17 cellular contexts compared by ENCODE assay signal in the genomic region with DNA sequence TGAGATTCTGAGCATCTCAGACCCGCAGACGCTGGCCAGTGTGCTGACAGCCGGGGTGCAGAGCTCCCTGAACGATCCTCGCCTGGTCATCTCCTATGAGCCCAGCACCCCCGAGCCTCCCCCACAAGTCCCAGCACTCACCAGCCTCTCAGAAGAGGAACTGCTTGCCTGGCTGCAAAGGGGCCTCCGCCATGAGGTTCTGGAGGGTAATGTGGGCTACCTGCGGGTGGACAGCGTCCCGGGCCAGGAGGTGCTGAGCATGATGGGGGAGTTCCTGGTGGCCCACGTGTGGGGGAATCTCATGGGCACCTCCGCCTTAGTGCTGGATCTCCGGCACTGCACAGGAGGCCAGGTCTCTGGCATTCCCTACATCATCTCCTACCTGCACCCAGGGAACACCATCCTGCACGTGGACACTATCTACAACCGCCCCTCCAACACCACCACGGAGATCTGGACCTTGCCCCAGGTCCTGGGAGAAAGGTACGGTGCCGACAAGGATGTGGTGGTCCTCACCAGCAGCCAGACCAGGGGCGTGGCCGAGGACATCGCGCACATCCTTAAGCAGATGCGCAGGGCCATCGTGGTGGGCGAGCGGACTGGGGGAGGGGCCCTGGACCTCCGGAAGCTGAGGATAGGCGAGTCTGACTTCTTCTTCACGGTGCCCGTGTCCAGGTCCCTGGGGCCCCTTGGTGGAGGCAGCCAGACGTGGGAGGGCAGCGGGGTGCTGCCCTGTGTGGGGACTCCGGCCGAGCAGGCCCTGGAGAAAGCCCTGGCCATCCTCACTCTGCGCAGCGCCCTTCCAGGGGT. TPM values are rescaled to one million over a fixed set of nuclear protein-coding genes. Genes with fewer than 3 reads are reported as not detected.
DNase-seq lines count a peak whose midpoint lies in the region; ATAC-seq and TF ChIP-seq lines count a peak whose summit lies in the region.
"Had no signal": no experiment of that assay in that cellular context is flagged by ENCODE, and none has a peak within 500 bp of the region (broad histone marks: within the 10 kb centered on the region; RNA-seq: fewer than 3 reads in every experiment).

No MANE protein-coding gene starts in this region.

- H3K14ac ChIP-seq in neuronal stem cell (ENCODE audit: low read length): no peak overlapping the region

- H4K91ac ChIP-seq in neuronal stem cell (ENCODE audit: low read depth, low read length, poor library complexity): no peak overlapping the region

- H3K36me3 Mint-ChIP-seq in chondrocyte (ENCODE audit: low read depth): no peaks in the 10 kb centered on the region
- H3K36me3 Mint-ChIP-seq: CD8-positive, alpha-beta memory T cell had no signal

- DNase-seq in cardiac septum (ENCODE audit: low spot score) (peak; percentile 67), right atrium auricular region (ENCODE audit: low spot score) (no peak), chondrocyte (ENCODE audit: low spot score) (peak; percentile 81), neuronal stem cell (ENCODE audit: low spot score) (no peak), aorta (peak; percentile 42 to 69), UCSD-AML1 (lab: John Stamatoyannopoulos, UW; ENCODE audit: unreplicated experiment) (no peak), iPS-NIHi11 (ENCODE audit: low spot score) (no peak)
- DNase-seq: CD8-positive, alpha-beta memory T cell; DND-41; GDM1; GOT3; H9 had no signal

- H2AK5ac ChIP-seq in neuronal stem cell (ENCODE audit: low read depth, low read length): no peak overlapping the region

- no peaks in the 10 kb centered on the region for H3K9me3 Mint-ChIP-seq in chondrocyte (ENCODE audit: low read depth)
- H3K9me3 Mint-ChIP-seq: CD8-positive, alpha-beta memory T cell; H9 had no signal

- intact Hi-C loops in cardiac septum (cut with DNase I): no loop called here
- intact Hi-C loops in aorta (cut with DNase I): no loop called here

- H3K9ac ChIP-seq in neuronal stem cell (ENCODE audit: low read depth, low read length, poor library complexity): peak overlapping the region; percentile 63

- no peaks in the 10 kb centered on the region for H3K27me3 ChIP-seq in right atrium auricular region
- H3K27me3 ChIP-seq in neuronal stem cell (ENCODE audit: control insufficient read depth in 3 of 3, insufficient read depth in 3 of 3, low read depth in 1 of 3, low read length in 3 of 3): peaks cover 0 to 8% (median 0%) of the 10 kb centered on the region in 3 experiments
- no peaks in the 10 kb centered on the region for H3K27me3 ChIP-seq in aorta (ENCODE audit: control insufficient read depth in 1 of 2, insufficient read depth in 2 of 2, low read length in 1 of 2)

- H3K4me3 Mint-ChIP-seq in chondrocyte (ENCODE audit: unreplicated experiment): no peak overlapping the region
- H3K4me3 Mint-ChIP-seq: CD8-positive, alpha-beta memory T cell; H9 had no signal

- H3K4me3 ChIP-seq in right atrium auricular region: no peak overlapping the region
- H3K4me3 ChIP-seq in neuronal stem cell (ENCODE audit: low read length in 2 of 2): no peak overlapping the region
- H3K4me3 ChIP-seq in aorta (ENCODE audit: low read length in 2 of 2): no peak overlapping the region
- H3K4me3 ChIP-seq: A549 had no signal

- no peak overlapping the region for H3K27ac Mint-ChIP-seq in chondrocyte (ENCODE audit: unreplicated experiment)
- H3K27ac Mint-ChIP-seq: CD8-positive, alpha-beta memory T cell; H9 had no signal

- H2AFZ ChIP-seq in neuronal stem cell (ENCODE audit: low read length): no peak overlapping the region

- H2BK12ac ChIP-seq in neuronal stem cell (ENCODE audit: low read length): no peak overlapping the region

- WGBS in neuronal stem cell (ENCODE audit: extremely low coverage in 2 of 2, insufficient read length in 2 of 2, insufficient replicate concordance in 1 of 2), 2 donors: no CpG with 5 or more reads among the region's 36 CpGs
- WGBS in aorta, 2 donors: 93 to 94% methylated on average over 36 of the region's 36 CpGs

- H3K4ac ChIP-seq in neuronal stem cell (ENCODE audit: low read length): no peak overlapping the region

- TF ChIP-seq CTCF in right atrium auricular region (IDR thresholded peaks at IDR 0.05) (no peak), chondrocyte (IDR thresholded peaks at IDR 0.05) (no peak)

- H3K79me1 ChIP-seq in neuronal stem cell (ENCODE audit: low read depth, low read length): no peaks in the 10 kb centered on the region

- no peak overlapping the region for H2BK120ac ChIP-seq in neuronal stem cell (ENCODE audit: low read depth, low read length)

- peak overlapping the region; percentile 6 for H4K8ac ChIP-seq in neuronal stem cell (ENCODE audit: low read depth, low read length)

- H3K4me1 ChIP-seq in right atrium auricular region: no peaks in the 10 kb centered on the region
- H3K4me1 ChIP-seq in neuronal stem cell (ENCODE audit: control insufficient read depth in 2 of 2, insufficient read depth in 1 of 2, low read depth in 1 of 2, low read length in 2 of 2): no peaks in the 10 kb centered on the region
- no peaks in the 10 kb centered on the region for H3K4me1 ChIP-seq in aorta (ENCODE audit: control insufficient read depth in 1 of 2, insufficient read depth in 2 of 2, low read length in 2 of 2)
- H3K4me1 ChIP-seq: A549, Caco-2 had no signal

- ATAC-seq in aorta (ENCODE audit: low FRiP score): no peak
- ATAC-seq: A549 had no signal

- no peaks in the 10 kb centered on the region for H3K4me1 Mint-ChIP-seq in chondrocyte (ENCODE audit: low read depth)
- H3K4me1 Mint-ChIP-seq: CD8-positive, alpha-beta memory T cell had no signal

- no peak overlapping the region for H3K23ac ChIP-seq in neuronal stem cell (ENCODE audit: low read depth, low read length, poor library complexity)

- H3K9me3 ChIP-seq in right atrium auricular region: no peaks in the 10 kb centered on the region
- peaks cover 0 to 1% of the 10 kb centered on the region in 2 donors for H3K9me3 ChIP-seq in neuronal stem cell (replicated peaks in 1 of 2; ENCODE audit: control insufficient read depth in 2 of 2, insufficient read depth in 1 of 2, low read depth in 1 of 2, low read length in 2 of 2)
- no peaks in the 10 kb centered on the region for H3K9me3 ChIP-seq in aorta (ENCODE audit: control insufficient read depth, low read length)
- H3K9me3 ChIP-seq: A549, Caco-2 had no signal

- peaks cover 6% of the 10 kb centered on the region for H3K27me3 Mint-ChIP-seq in chondrocyte (ENCODE audit: low read depth)
- H3K27me3 Mint-ChIP-seq: CD8-positive, alpha-beta memory T cell had no signal

- H3K36me3 ChIP-seq in right atrium auricular region (no peaks in the 10 kb centered on the region), neuronal stem cell (replicated peaks in 1 of 2; ENCODE audit: control insufficient read depth in 2 of 2, insufficient read depth in 2 of 2, low read length in 2 of 2) (no peaks in the 10 kb centered on the region), aorta (ENCODE audit: control insufficient read depth in 1 of 2, insufficient read depth in 2 of 2, low read length in 1 of 2) (no peaks in the 10 kb centered on the region)

- H3K4me2 ChIP-seq in neuronal stem cell (ENCODE audit: insufficient read depth, low read length, poor library complexity, severe bottlenecking): no peak overlapping the region
- H3K4me2 ChIP-seq: A549 had no signal

- H2BK5ac ChIP-seq in neuronal stem cell (ENCODE audit: low read length): no peak overlapping the region

- no peak overlapping the region for H2BK15ac ChIP-seq in neuronal stem cell (ENCODE audit: low read length)

- H3K18ac ChIP-seq in neuronal stem cell (ENCODE audit: low read length): peak overlapping the region; percentile 36

- H3K27ac ChIP-seq in right atrium auricular region (no peak overlapping the region), neuronal stem cell (replicated peaks; ENCODE audit: low read length) (no peak overlapping the region), aorta (ENCODE audit: low read depth in 1 of 2, low read length in 2 of 2) (no peak overlapping the region)
- H3K27ac ChIP-seq: A549 had no signal

RNA-seq across cellular contexts. Expression of a gene that starts 0.7 kb away (rescaled TPM):
- not detected for total RNA-seq in cardiac septum
- total RNA-seq in right atrium auricular region: not detected
- total RNA-seq in chondrocyte: not detected in 3 replicates
- not detected for polyA plus RNA-seq in neuronal stem cell (2013, experiment 1 of 2)
- not detected for polyA plus RNA-seq in neuronal stem cell (2013, experiment 2 of 2)
- total RNA-seq in aorta: not detected
- polyA plus RNA-seq in aorta: not detected
- total RNA-seq: Caco-2; CD8-positive, alpha-beta memory T cell; H9; HT1080 had no signal
- polyA plus RNA-seq: A549; AG04450; BJ; CD8-positive, alpha-beta memory T cell had no signal

RNA-seq across cellular contexts. Expression of a gene that starts 26.6 kb away (rescaled TPM):
- total RNA-seq in cardiac septum (not detected), right atrium auricular region (under 1 TPM in 1 of 2 donors, not detected in 1; 0.16 TPM), chondrocyte (not detected in 3 replicates), aorta (not detected)
- polyA plus RNA-seq in neuronal stem cell (2013, experiment 1 of 2): not detected
- polyA plus RNA-seq in neuronal stem cell (2013, experiment 2 of 2): not detected
- polyA plus RNA-seq in aorta: not detected
- total RNA-seq: Caco-2; CD8-positive, alpha-beta memory T cell; H9; HT1080 had no signal
- polyA plus RNA-seq: A549; AG04450; BJ; CD8-positive, alpha-beta memory T cell had no signal

RNA-seq across cellular contexts. Expression of a gene that starts 35.2 kb away (rescaled TPM):
- total RNA-seq in cardiac septum (0.16 TPM), right atrium auricular region (not detected), chondrocyte (0.10 to 1.1 TPM (median 0.17 TPM) in 3 replicates), aorta (under 1 TPM in 1 of 2 donors, not detected in 1; 0.12 TPM)
- polyA plus RNA-seq in neuronal stem cell (2013, experiment 1 of 2): 0.01 TPM
- polyA plus RNA-seq in neuronal stem cell (2013, experiment 2 of 2): 0.01 TPM
- 1 to 10 TPM in 1 of 2 donors, under 1 TPM in 1; 0.20 to 3.8 TPM for polyA plus RNA-seq in aorta
- polyA plus RNA-seq: CD8-positive, alpha-beta memory T cell had no signal

RNA-seq across cellular contexts. Expression of a gene that starts 48.9 kb away (rescaled TPM):
- total RNA-seq in cardiac septum: 1.7 TPM
- total RNA-seq in right atrium auricular region: 1 to 10 TPM in 1 of 2 donors, under 1 TPM in 1; 0.63 to 1.9 TPM
- 0.31 to 3.2 TPM (median 0.67 TPM) in 3 replicates for total RNA-seq in chondrocyte
- 1.3 TPM for polyA plus RNA-seq in neuronal stem cell (2013, experiment 1 of 2)
- 1.5 TPM for polyA plus RNA-seq in neuronal stem cell (2013, experiment 2 of 2)
- 10 to 100 TPM in 1 of 2 donors, 1 to 10 TPM in 1; 3.8 to 27.5 TPM for total RNA-seq in aorta
- under 1 TPM in 1 of 2 donors, not detected in 1; 0.10 TPM for polyA plus RNA-seq in aorta
- total RNA-seq: Caco-2, HT1080 had no signal
- polyA plus RNA-seq: BJ had no signal

Comparison
In these comparisons a context has a peak if more than half of its experiments do, and no peak if none do; other contexts are left out.
1. DNase-seq: peak in cardiac septum (single experiment), chondrocyte (single experiment) and aorta (2 of 2); none in right atrium auricular region (single experiment), neuronal stem cell (single experiment), UCSD-AML1 (single experiment) and iPS-NIHi11 (single experiment).